14 cellular contexts compared by ENCODE assay signal in genomic region chr2:234454433-234454832, GRCh38. TPM values are rescaled to one million over a fixed set of nuclear protein-coding genes. Genes with fewer than 3 reads are reported as not detected.
DNase-seq lines count a peak whose midpoint lies in the region; ATAC-seq and TF ChIP-seq lines count a peak whose summit lies in the region.
"Had no signal": no experiment of that assay in that cellular context is flagged by ENCODE, and none has a peak within 500 bp of the region (broad histone marks: within the 10 kb centered on the region; RNA-seq: fewer than 3 reads in every experiment).

No MANE protein-coding gene starts in this region.

- peaks cover 0 to 4% (median 0%) of the 10 kb centered on the region in 3 donors for H3K9me3 Mint-ChIP-seq in T-cell
- H3K9me3 Mint-ChIP-seq in stimulated activated naive CD8-positive, alpha-beta T cell treated with anti-CD3 and anti-CD28 coated beads, Interleukin-15, Interleukin-2, amounts not matched to agents 100 ng/mL and 50 ng/mL, for 24 hours, result peaks cover 6% of the 10 kb centered on the region

- ATAC-seq in T-cell (replicated peaks in 1 of 4), result peak; percentile 75 to 80 (median 78)
- ATAC-seq: left lobe of liver had no signal

- peaks cover 23% of the 10 kb centered on the region for H3K36me3 Mint-ChIP-seq in T-cell
- peaks cover 4% of the 10 kb centered on the region for H3K36me3 Mint-ChIP-seq in stimulated activated naive CD8-positive, alpha-beta T cell treated with anti-CD3 and anti-CD28 coated beads, Interleukin-15, Interleukin-2, amounts not matched to agents 100 ng/mL and 50 ng/mL, for 24 hours (ENCODE audit: low read depth)

- no peaks in the 10 kb centered on the region for H3K27me3 ChIP-seq in BE2C
- H3K27me3 ChIP-seq: cardiac muscle cell, thyroid gland had no signal

- H3K9me3 ChIP-seq in BE2C, result no peaks in the 10 kb centered on the region; the same call in 1 of the 2 replicates
- H3K9me3 ChIP-seq: prostate gland, thyroid gland had no signal

- no peaks in the 10 kb centered on the region for H3K4me1 ChIP-seq in BE2C
- H3K4me1 ChIP-seq: prostate gland had no signal

- no peaks in the 10 kb centered on the region for H3K27me3 Mint-ChIP-seq in T-cell
- no peaks in the 10 kb centered on the region for H3K27me3 Mint-ChIP-seq in stimulated activated naive CD8-positive, alpha-beta T cell treated with anti-CD3 and anti-CD28 coated beads, Interleukin-15, Interleukin-2, amounts not matched to agents 100 ng/mL and 50 ng/mL, for 24 hours

- peaks cover 77 to 91% (median 89%) of the 10 kb centered on the region in 3 donors for H3K4me1 Mint-ChIP-seq in T-cell
- peaks cover 84% of the 10 kb centered on the region for H3K4me1 Mint-ChIP-seq in stimulated activated naive CD8-positive, alpha-beta T cell treated with anti-CD3 and anti-CD28 coated beads, Interleukin-15, Interleukin-2, amounts not matched to agents 100 ng/mL and 50 ng/mL, for 24 hours (ENCODE audit: low read depth)

- no peaks in the 10 kb centered on the region for H3K36me3 ChIP-seq in BE2C
- H3K36me3 ChIP-seq: cardiac muscle cell, prostate gland, thyroid gland had no signal

- DNase-seq in activated gamma-delta T cell treated with Interleukin-2 at 50 U/mL for 16 hours, result peak; percentile 22
- no peak for DNase-seq in activated gamma-delta T cell (lab: John Stamatoyannopoulos, UW)
- peak in 16 of 34 experiments; percentile 18 to 58 (median 44) for DNase-seq in T-cell
- peak; percentile 74 for DNase-seq in central memory CD4-positive, alpha-beta T cell
- DNase-seq in BE2C, result no peak
- DNase-seq in AG08395 (ENCODE audit: low spot score), result no peak
- DNase-seq in SKM-1 (lab: John Stamatoyannopoulos, UW; ENCODE audit: unreplicated experiment), result no peak
- DNase-seq: endodermal cell, NCI-H748 treated with DMSO at 0.1 percent for 48 hours, thyroid gland had no signal

- TF ChIP-seq CTCF in BE2C (IDR thresholded peaks at IDR 0.05; ENCODE audit: low read depth, low read length), result no peak

- CTCF ChIA-PET in T-cell (lab: Charles Lee), result interaction anchor here in 1 of 2 donors (0.7 to 2.2 kb wide), 10 partner anchors 11 to 162 kb away, joined by 3 to 18 read pairs (median 4); partner anchors contain the start of gene ARL4C

- peak overlapping the region; percentile 91 to 99 for H3K27ac Mint-ChIP-seq in T-cell
- H3K27ac Mint-ChIP-seq in stimulated activated naive CD8-positive, alpha-beta T cell treated with anti-CD3 and anti-CD28 coated beads, Interleukin-15, Interleukin-2, amounts not matched to agents 100 ng/mL and 50 ng/mL, for 24 hours, result peak overlapping the region; percentile 94
- H3K27ac Mint-ChIP-seq: endodermal cell had no signal

- no peak overlapping the region for H3K4me3 ChIP-seq in BE2C (ENCODE audit: low read depth, low read length)
- H3K4me3 ChIP-seq: cardiac muscle cell, prostate gland, thyroid gland had no signal

- POLR2A ChIA-PET in T-cell (lab: Charles Lee), result interaction anchor here (0.5 to 5.2 kb wide), 39 partner anchors 8 to 168 kb away, joined by 3 to 74 read pairs (median 6); partner anchors contain the start of gene ARL4C (in 1 of the 2)

- H3K4me3 Mint-ChIP-seq in T-cell, result peak overlapping the region; percentile 87 to 90 (median 88)
- peak overlapping the region; percentile 84 for H3K4me3 Mint-ChIP-seq in stimulated activated naive CD8-positive, alpha-beta T cell treated with anti-CD3 and anti-CD28 coated beads, Interleukin-15, Interleukin-2, amounts not matched to agents 100 ng/mL and 50 ng/mL, for 24 hours
- H3K4me3 Mint-ChIP-seq: endodermal cell had no signal

RNA-seq across cellular contexts. Expression of gene ARL4C, which starts 42.4 kb away (rescaled TPM):
- 100 to 1,000 TPM; 209 to 424 (median 294) TPM for total RNA-seq in T-cell
- polyA plus RNA-seq in BE2C (2012; ENCODE audit: insufficient read depth, insufficient read length, low read depth), result 30.7 TPM

Comparison
In these comparisons a context has a peak if more than half of its experiments do, and no peak if none do; other contexts are left out.
1. DNase-seq: peak in activated gamma-delta T cell treated with Interleukin-2 at 50 U/mL for 16 hours (single experiment) and central memory CD4-positive, alpha-beta T cell (single experiment); none in activated gamma-delta T cell (single experiment), BE2C (single experiment), AG08395 (single experiment) and SKM-1 (single experiment).